30 cellular contexts compared by ENCODE assay signal in the genomic region with DNA sequence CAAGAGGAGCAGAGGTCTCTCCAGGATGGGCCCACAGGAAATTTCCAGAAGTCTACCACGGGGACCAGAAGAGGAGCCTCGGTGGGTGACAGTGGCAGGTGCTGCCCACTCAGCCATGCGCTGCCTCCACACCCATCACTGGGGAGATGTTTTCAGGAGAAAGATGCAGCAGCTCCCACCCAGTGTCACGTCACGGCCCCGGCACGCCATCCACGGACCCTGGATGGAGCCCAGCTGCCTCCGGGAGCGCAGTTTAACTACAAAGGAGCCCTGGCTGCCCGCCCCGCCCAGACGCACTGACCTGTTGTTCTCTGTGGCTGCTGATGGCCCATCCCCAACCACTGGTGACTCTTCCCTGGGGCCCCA. TPM values are rescaled to one million over a fixed set of nuclear protein-coding genes. Genes with fewer than 3 reads are reported as not detected.
DNase-seq lines count a peak whose midpoint lies in the region; ATAC-seq, FAIRE-seq and TF ChIP-seq lines count a peak whose summit lies in the region.
"Had no signal": no experiment of that assay in that cellular context is flagged by ENCODE, and none has a peak within 500 bp of the region (broad histone marks: within the 10 kb centered on the region; RNA-seq: fewer than 3 reads in every experiment).

No MANE protein-coding gene starts in this region.

- no peak overlapping the region for H2BK12ac ChIP-seq in mesenchymal stem cell (ENCODE audit: low read length in 2 of 2)

- peak overlapping the region; percentile 85; the same call in 1 of the 2 replicates for H3K27ac ChIP-seq in HUES6 (ENCODE audit: low read depth, low read length)
- H3K27ac ChIP-seq in endodermal cell (ENCODE audit: low read depth, low read length), result no peak overlapping the region
- H3K27ac ChIP-seq in mesenchymal stem cell (ENCODE audit: low read length, poor library complexity, severe bottlenecking), result no peak overlapping the region
- no peak overlapping the region for H3K27ac ChIP-seq in tibial nerve
- H3K27ac ChIP-seq: BLaER1, body of pancreas had no signal

- H3K14ac ChIP-seq in mesenchymal stem cell (ENCODE audit: low read length in 2 of 2), result no peak overlapping the region

- TF ChIP-seq EP300 in tibial nerve (IDR thresholded peaks at IDR 0.05), result no peak

- H2BK120ac ChIP-seq in mesenchymal stem cell (ENCODE audit: low read depth, low read length), result no peak overlapping the region

- H2AK5ac ChIP-seq in mesenchymal stem cell (ENCODE audit: low read length, severe bottlenecking), result no peak overlapping the region

- FAIRE-seq in RCC 7860 (lab: Jason Lieb, UNC), result no peak
- FAIRE-seq: keratinocyte, urothelium cell line had no signal

- peak overlapping the region; percentile 22 for H4K8ac ChIP-seq in mesenchymal stem cell (ENCODE audit: low read length)

- H3K79me1 ChIP-seq in mesenchymal stem cell (replicated peaks; ENCODE audit: low read length, poor library complexity, severe bottlenecking), result no peaks in the 10 kb centered on the region

- H3K27me3 ChIP-seq in HUES6 (ENCODE audit: control insufficient read depth, insufficient read depth, low read length), result peaks cover 51% of the 10 kb centered on the region
- H3K27me3 ChIP-seq in endodermal cell (ENCODE audit: control insufficient read depth, insufficient read depth, low read length, poor library complexity, severe bottlenecking), result peaks cover 53% of the 10 kb centered on the region
- H3K27me3 ChIP-seq in mesenchymal stem cell (ENCODE audit: control insufficient read depth in 1 of 2, insufficient read depth in 1 of 2, low read length in 2 of 2), result peaks cover 85 to 91% of the 10 kb centered on the region in 2 experiments
- H3K27me3 ChIP-seq in tibial nerve, result peaks cover 0 to 98% of the 10 kb centered on the region in 2 donors

- H3K27ac Mint-ChIP-seq in endodermal cell, result no peak overlapping the region
- H3K27ac Mint-ChIP-seq: activated CD4-positive, alpha-beta T cell treated with anti-CD3 and anti-CD28 coated beads, Interleukin-2, amount 10 ng/mL, durations not matched to agents 7 days and 5 days; activated naive CD8-positive, alpha-beta T cell treated with anti-CD3 and anti-CD28 coated beads, Interleukin-2, amount 50 U/mL, for 24 hours; stimulated activated effector memory CD8-positive, alpha-beta T cell treated with anti-CD3 and anti-CD28 coated beads, Interleukin-12 subunit alpha, Interleukin-12 subunit beta, amount 100 ng/mL, for 72 hours; T-helper 2 cell treated with Interferon-gamma antibody and Interleukin-4, amounts not matched to agents 5 μg/mL and 100 μg/mL, for 36 hours had no signal

- no peak overlapping the region for H3K18ac ChIP-seq in mesenchymal stem cell (ENCODE audit: low read depth in 1 of 2, low read length in 2 of 2)

- no peak overlapping the region for H3K23ac ChIP-seq in mesenchymal stem cell (ENCODE audit: low read length in 2 of 2)

- DNase-seq in D341Med (ENCODE audit: low spot score) (peak; percentile 22), endodermal cell (peak; percentile 86), mesenchymal stem cell (no peak), RCC 7860 (ENCODE audit: low spot score) (no peak), tibial nerve (ENCODE audit: low spot score in 2 of 2) (no peak)
- DNase-seq: activated CD4-positive, alpha-beta T cell treated with anti-CD3 and anti-CD28 coated beads, Interleukin-2, amount 10 ng/mL, durations not matched to agents 7 days and 5 days; activated gamma-delta T cell; activated naive CD8-positive, alpha-beta T cell treated with anti-CD3 and anti-CD28 coated beads, Interleukin-2, amount 50 U/mL, for 24 hours; activated T-cell treated with anti-CD3 and anti-CD28 coated beads for 4 hours; body of pancreas; effector memory CD4-positive, alpha-beta T cell; foreskin melanocyte; GF-D8; NCI-H1694; NCI-H524 treated with DMSO at 0.1 percent for 48 hours; NK-92 treated with Interleukin-12 subunit alpha and Interleukin-12 subunit beta, amount 100 ng/mL, for 24 hours had no signal

- H3K36me3 ChIP-seq in HUES6 (ENCODE audit: control insufficient read depth, insufficient read depth, low read length), result no peaks in the 10 kb centered on the region
- H3K36me3 ChIP-seq in endodermal cell (ENCODE audit: control insufficient read depth, insufficient read depth, low read length), result no peaks in the 10 kb centered on the region
- H3K36me3 ChIP-seq in mesenchymal stem cell (ENCODE audit: control insufficient read depth in 1 of 2, insufficient read depth in 2 of 2, low read depth in 1 of 2, low read length in 2 of 2), result peaks cover 0 to 6% of the 10 kb centered on the region in 2 experiments
- no peaks in the 10 kb centered on the region for H3K36me3 ChIP-seq in tibial nerve
- H3K36me3 ChIP-seq: BLaER1 had no signal

- H3K4me3 ChIP-seq in HUES6 (ENCODE audit: low read depth, low read length) (peak overlapping the region; percentile 45), endodermal cell (ENCODE audit: low read length) (no peak overlapping the region), mesenchymal stem cell (ENCODE audit: insufficient read depth in 1 of 2, low read depth in 1 of 2, low read length in 2 of 2) (no peak overlapping the region), tibial nerve (no peak overlapping the region)
- H3K4me3 ChIP-seq: BLaER1, body of pancreas, lung had no signal

- H3K36me3 Mint-ChIP-seq in endodermal cell (ENCODE audit: low read depth), result no peaks in the 10 kb centered on the region
- H3K36me3 Mint-ChIP-seq: stimulated activated effector memory CD8-positive, alpha-beta T cell treated with anti-CD3 and anti-CD28 coated beads, Interleukin-12 subunit alpha, Interleukin-12 subunit beta, amount 100 ng/mL, for 72 hours had no signal

- no peak overlapping the region for H2AFZ ChIP-seq in mesenchymal stem cell (ENCODE audit: low read depth, low read length)

- H3K9ac ChIP-seq in HUES6 (ENCODE audit: low read length), result peak overlapping the region; percentile 83
- no peak overlapping the region for H3K9ac ChIP-seq in endodermal cell (ENCODE audit: extremely low read depth, low read length, poor library complexity, severe bottlenecking)
- no peak overlapping the region for H3K9ac ChIP-seq in mesenchymal stem cell (ENCODE audit: low read length)
- H3K9ac ChIP-seq: BLaER1 had no signal

- TF ChIP-seq POLR2A in tibial nerve (IDR thresholded peaks at IDR 0.05), result no peak

- H2BK5ac ChIP-seq in mesenchymal stem cell (ENCODE audit: low read depth, low read length, poor library complexity, severe bottlenecking), result no peak overlapping the region

- H3K4me2 ChIP-seq in mesenchymal stem cell (ENCODE audit: low read length, poor library complexity, severe bottlenecking), result no peak overlapping the region
- H3K4me2 ChIP-seq: BLaER1 had no signal

- no peaks in the 10 kb centered on the region for H3K9me3 ChIP-seq in HUES6 (ENCODE audit: control insufficient read depth, insufficient read depth, low read depth, low read length)
- peaks cover 6% of the 10 kb centered on the region for H3K9me3 ChIP-seq in endodermal cell (ENCODE audit: control insufficient read depth, low read length)
- H3K9me3 ChIP-seq in mesenchymal stem cell (ENCODE audit: control insufficient read depth, low read length), result no peaks in the 10 kb centered on the region
- peaks cover 0 to 4% (median 0%) of the 10 kb centered on the region in 4 donors for H3K9me3 ChIP-seq in tibial nerve
- H3K9me3 ChIP-seq: body of pancreas had no signal

- H4K91ac ChIP-seq in mesenchymal stem cell (ENCODE audit: low read length), result no peak overlapping the region

- no peak for TF ChIP-seq CTCF in endodermal cell (conservative IDR thresholded peaks at IDR 0.05)
- TF ChIP-seq CTCF in tibial nerve (IDR thresholded peaks at IDR 0.05), result no peak

- 43 to 50% methylated on average over 9 to 13 of the region's 13 CpGs for WGBS in endodermal cell (ENCODE audit: insufficient coverage in 1 of 2, insufficient read length in 1 of 2), 2 experiments
- WGBS in mesenchymal stem cell, result 18% methylated on average over 13 of the region's 13 CpGs
- 8 to 11% methylated on average over 12 to 13 of the region's 13 CpGs for WGBS in tibial nerve, 2 donors

- H3K9me3 Mint-ChIP-seq in endodermal cell, result peaks cover 10% of the 10 kb centered on the region
- H3K9me3 Mint-ChIP-seq: stimulated activated effector memory CD8-positive, alpha-beta T cell treated with anti-CD3 and anti-CD28 coated beads, Interleukin-12 subunit alpha, Interleukin-12 subunit beta, amount 100 ng/mL, for 72 hours had no signal

- H2BK15ac ChIP-seq in mesenchymal stem cell (ENCODE audit: low read depth, poor library complexity, severe bottlenecking), result no peak overlapping the region

- H3K4me1 ChIP-seq in HUES6 (ENCODE audit: control insufficient read depth, insufficient read depth, low read length) (peaks cover 74% of the 10 kb centered on the region), endodermal cell (ENCODE audit: control insufficient read depth, insufficient read depth, low read length) (peaks cover 5% of the 10 kb centered on the region), mesenchymal stem cell (ENCODE audit: control insufficient read depth, insufficient read depth, low read depth, low read length) (peaks cover 13% of the 10 kb centered on the region), tibial nerve (peaks cover 0 to 10% (median 0%) of the 10 kb centered on the region in 4 donors)

- ATAC-seq in GM19328 (IDR thresholded peaks at IDR 0.05; ENCODE audit: unreplicated experiment), result no peak
- no peak for ATAC-seq in HG02759 (IDR thresholded peaks at IDR 0.05; ENCODE audit: unreplicated experiment)
- ATAC-seq: activated naive CD8-positive, alpha-beta T cell treated with anti-CD3 and anti-CD28 coated beads, Interleukin-2, amount 50 U/mL, for 24 hours; body of pancreas; esophagus mucosa; Panc1; stimulated activated effector memory CD8-positive, alpha-beta T cell treated with anti-CD3 and anti-CD28 coated beads, Interleukin-12 subunit alpha, Interleukin-12 subunit beta, amount 100 ng/mL, for 72 hours had no signal

- H3K4me3 Mint-ChIP-seq in endodermal cell, result peak overlapping the region; percentile 35
- H3K4me3 Mint-ChIP-seq: activated CD4-positive, alpha-beta T cell treated with anti-CD3 and anti-CD28 coated beads, Interleukin-2, amount 10 ng/mL, durations not matched to agents 7 days and 5 days; activated naive CD8-positive, alpha-beta T cell treated with anti-CD3 and anti-CD28 coated beads, Interleukin-2, amount 50 U/mL, for 24 hours; stimulated activated effector memory CD8-positive, alpha-beta T cell treated with anti-CD3 and anti-CD28 coated beads, Interleukin-12 subunit alpha, Interleukin-12 subunit beta, amount 100 ng/mL, for 72 hours; T-helper 2 cell treated with Interferon-gamma antibody and Interleukin-4, amounts not matched to agents 5 μg/mL and 100 μg/mL, for 36 hours had no signal

- peaks cover 68% of the 10 kb centered on the region for H3K27me3 Mint-ChIP-seq in endodermal cell (ENCODE audit: insufficient read depth)

- H3K4me1 Mint-ChIP-seq in endodermal cell, result peaks cover 57% of the 10 kb centered on the region

- no peak overlapping the region for H3K4ac ChIP-seq in mesenchymal stem cell (ENCODE audit: low read depth in 1 of 2, low read length in 2 of 2)

RNA-seq across cellular contexts. Expression of a gene that starts 6.8 kb away (rescaled TPM):
- 1 to 10 TPM; 1.5 to 6.0 TPM for total RNA-seq in endodermal cell
- 0.32 TPM for polyA plus RNA-seq in endodermal cell (2013, experiment 1 of 2)
- 0.29 TPM for polyA plus RNA-seq in endodermal cell (2013, experiment 2 of 2)
- polyA plus RNA-seq in mesenchymal stem cell (2013, experiment 1 of 2), result not detected
- polyA plus RNA-seq in mesenchymal stem cell (2013, experiment 2 of 2), result not detected
- not detected for total RNA-seq in tibial nerve
- total RNA-seq: activated CD4-positive, alpha-beta T cell treated with anti-CD3 and anti-CD28 coated beads, Interleukin-2, amount 10 ng/mL, durations not matched to agents 7 days and 5 days; LHCN-M2; renal cortical epithelial cell had no signal

RNA-seq across cellular contexts. Expression of a gene that starts 7.6 kb away (rescaled TPM):
- total RNA-seq in endodermal cell (not detected), tibial nerve (not detected)
- polyA plus RNA-seq in endodermal cell (2013, experiment 1 of 2), result not detected
- not detected for polyA plus RNA-seq in endodermal cell (2013, experiment 2 of 2)
- not detected for polyA plus RNA-seq in mesenchymal stem cell (2013, experiment 1 of 2)
- polyA plus RNA-seq in mesenchymal stem cell (2013, experiment 2 of 2), result not detected
- total RNA-seq: activated CD4-positive, alpha-beta T cell treated with anti-CD3 and anti-CD28 coated beads, Interleukin-2, amount 10 ng/mL, durations not matched to agents 7 days and 5 days; body of pancreas; esophagus mucosa; H4; LHCN-M2; lung; renal cortical epithelial cell had no signal
- polyA plus RNA-seq: keratinocyte, lung had no signal

RNA-seq across cellular contexts. Expression of a gene that starts 22.7 kb away (rescaled TPM):
- total RNA-seq in endodermal cell, result not detected
- not detected for polyA plus RNA-seq in endodermal cell (2013, experiment 1 of 2)
- not detected for polyA plus RNA-seq in endodermal cell (2013, experiment 2 of 2)
- polyA plus RNA-seq in mesenchymal stem cell (2013, experiment 1 of 2), result not detected
- polyA plus RNA-seq in mesenchymal stem cell (2013, experiment 2 of 2), result not detected
- total RNA-seq in tibial nerve, result not detected
- total RNA-seq: activated CD4-positive, alpha-beta T cell treated with anti-CD3 and anti-CD28 coated beads, Interleukin-2, amount 10 ng/mL, durations not matched to agents 7 days and 5 days; body of pancreas; esophagus mucosa; H4; LHCN-M2; lung; renal cortical epithelial cell had no signal
- polyA plus RNA-seq: keratinocyte, lung had no signal

RNA-seq across cellular contexts. Expression of a gene that starts 37.9 kb away (rescaled TPM):
- total RNA-seq in endodermal cell (not detected), tibial nerve (not detected)
- polyA plus RNA-seq in endodermal cell (2013, experiment 1 of 2), result not detected
- polyA plus RNA-seq in endodermal cell (2013, experiment 2 of 2), result not detected
- polyA plus RNA-seq in mesenchymal stem cell (2013, experiment 1 of 2), result not detected
- not detected for polyA plus RNA-seq in mesenchymal stem cell (2013, experiment 2 of 2)
- total RNA-seq: activated CD4-positive, alpha-beta T cell treated with anti-CD3 and anti-CD28 coated beads, Interleukin-2, amount 10 ng/mL, durations not matched to agents 7 days and 5 days; body of pancreas; esophagus mucosa; H4; LHCN-M2; lung; renal cortical epithelial cell had no signal
- polyA plus RNA-seq: keratinocyte, lung had no signal

RNA-seq across cellular contexts. Expression of a gene that starts 46.9 kb away (rescaled TPM):
- total RNA-seq in endodermal cell (not detected), tibial nerve (not detected)
- polyA plus RNA-seq in endodermal cell (2013, experiment 1 of 2), result not detected
- not detected for polyA plus RNA-seq in endodermal cell (2013, experiment 2 of 2)
- not detected for polyA plus RNA-seq in mesenchymal stem cell (2013, experiment 1 of 2)
- polyA plus RNA-seq in mesenchymal stem cell (2013, experiment 2 of 2), result not detected
- total RNA-seq: activated CD4-positive, alpha-beta T cell treated with anti-CD3 and anti-CD28 coated beads, Interleukin-2, amount 10 ng/mL, durations not matched to agents 7 days and 5 days; body of pancreas; esophagus mucosa; H4; LHCN-M2; lung; renal cortical epithelial cell had no signal
- polyA plus RNA-seq: keratinocyte, lung had no signal

Comparison
In these comparisons a context has a peak if more than half of its experiments do, and no peak if none do; other contexts are left out.
1. DNase-seq: peak in D341Med (single experiment) and endodermal cell (single experiment); none in mesenchymal stem cell (single experiment), RCC 7860 (single experiment) and tibial nerve (0 of 2).